ENCODE assay signal across 1 cellular context in the genomic region with DNA sequence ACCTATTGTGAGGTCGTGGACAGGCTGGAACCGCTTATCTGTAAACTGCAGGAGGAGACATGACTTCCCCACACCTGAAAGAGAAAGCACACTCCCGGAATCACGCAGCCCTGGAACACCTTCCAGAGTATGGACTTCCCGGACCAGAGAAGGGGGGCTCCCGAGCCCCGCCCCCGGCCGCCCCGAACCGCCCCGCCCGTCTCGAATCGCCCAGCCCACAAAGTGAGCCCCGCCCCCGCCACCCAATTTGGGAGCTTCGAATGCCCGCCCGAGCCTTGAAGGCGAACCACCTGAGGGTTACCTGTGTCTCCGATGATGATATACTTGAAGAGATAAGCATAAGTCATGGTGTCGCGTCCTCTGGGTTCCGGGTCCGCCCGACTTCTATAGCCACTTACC.
A peak's percentile ranks its signal among the peaks of the same experiment; 100 is the strongest.
TF ChIP-seq lines count a peak whose summit lies in the region.

No MANE protein-coding gene starts in this region.

TF ChIP-seq in HepG2, 621 proteins besides CTCF, POLR2A, EP300 and RAD21 (continued from another document and continues in another):
- TF ChIP-seq ZNF703 (CRISPR knock-in tag; IDR thresholded peaks at IDR 0.05; ENCODE audit: borderline replicate concordance) (no peak), DNMT3B (CRISPR knock-in tag; conservative IDR thresholded peaks at IDR 0.05) (no peak), CBX5 (CRISPR knock-in tag; IDR thresholded peaks at IDR 0.05; ENCODE audit: borderline replicate concordance) (peak; percentile 44; the same call in 1 of the 2 replicates), ZNF414 (CRISPR knock-in tag; IDR thresholded peaks at IDR 0.05) (no peak), ZZZ3 (CRISPR knock-in tag; IDR thresholded peaks at IDR 0.05; ENCODE audit: borderline replicate concordance) (no peak), ZBTB7B (CRISPR knock-in tag; IDR thresholded peaks at IDR 0.05) (no peak), NONO (IDR thresholded peaks at IDR 0.05) (no peak), NONO (CRISPR knock-in tag; conservative IDR thresholded peaks at IDR 0.05) (no peak), SAP130 (CRISPR knock-in tag; IDR thresholded peaks at IDR 0.05; ENCODE audit: low read depth) (peak; percentile 68), FOXK1 (CRISPR knock-in tag; IDR thresholded peaks at IDR 0.05; ENCODE audit: borderline replicate concordance, low read depth) (peak; percentile 61; the same call in 1 of the 2 replicates), ZFP82 (CRISPR knock-in tag; IDR thresholded peaks at IDR 0.05; ENCODE audit: borderline replicate concordance) (no peak; the same call in 1 of the 2 replicates), GLMP (CRISPR knock-in tag; IDR thresholded peaks at IDR 0.05; ENCODE audit: borderline replicate concordance) (no peak), MBNL3 (CRISPR knock-in tag; conservative IDR thresholded peaks at IDR 0.05) (no peak), REST (IDR thresholded peaks at IDR 0.05; ENCODE audit: borderline replicate concordance in 1 of 2, low read depth in 1 of 2, low read length in 2 of 2) (peak in 1 of 2 experiments; percentile 65; a peak in 1 of 4 replicates), KMT2B (CRISPR knock-in tag; IDR thresholded peaks at IDR 0.05) (no peak), GATAD1 (CRISPR knock-in tag; IDR thresholded peaks at IDR 0.05) (no peak), NFKBIZ (CRISPR knock-in tag; IDR thresholded peaks at IDR 0.05) (no peak), RXRB (CRISPR knock-in tag; IDR thresholded peaks at IDR 0.05; ENCODE audit: borderline replicate concordance) (peak; percentile 73), ARNT (IDR thresholded peaks at IDR 0.05) (no peak), MXD4 (CRISPR knock-in tag; IDR thresholded peaks at IDR 0.05) (peak; percentile 7; the same call in 1 of the 2 replicates), ZBTB49 (CRISPR knock-in tag; IDR thresholded peaks at IDR 0.05; ENCODE audit: borderline replicate concordance) (peak; percentile 89; the same call in 1 of the 2 replicates), HHEX (CRISPR knock-in tag; IDR thresholded peaks at IDR 0.05) (0 out of 2 replicates have a peak, but pooled peaks have one; percentile 23), JUND (CRISPR knock-in tag; IDR thresholded peaks at IDR 0.05) (no peak; the same call in 1 of the 2 replicates), FOXJ3 (CRISPR knock-in tag; IDR thresholded peaks at IDR 0.05; ENCODE audit: borderline replicate concordance) (no peak), SRSF4 (IDR thresholded peaks at IDR 0.05; ENCODE audit: low read depth, low read length, poor library complexity, severe bottlenecking) (no peak), CEBPG (CRISPR knock-in tag; IDR thresholded peaks at IDR 0.05) (no peak), MAX (IDR thresholded peaks at IDR 0.05) (no peak), PHB2 (IDR thresholded peaks at IDR 0.05; ENCODE audit: partially characterized antibody) (no peak), NFE2L2 (IDR thresholded peaks at IDR 0.05; ENCODE audit: low read length) (no peak), ZUFSP (CRISPR knock-in tag; IDR thresholded peaks at IDR 0.05; ENCODE audit: borderline replicate concordance) (no peak), SP4 (CRISPR knock-in tag; IDR thresholded peaks at IDR 0.05) (peak; percentile 70), AGO1 (IDR thresholded peaks at IDR 0.05; ENCODE audit: low read depth, low read length, poor library complexity, severe bottlenecking) (no peak)
- TF ChIP-seq, protein P1, sequence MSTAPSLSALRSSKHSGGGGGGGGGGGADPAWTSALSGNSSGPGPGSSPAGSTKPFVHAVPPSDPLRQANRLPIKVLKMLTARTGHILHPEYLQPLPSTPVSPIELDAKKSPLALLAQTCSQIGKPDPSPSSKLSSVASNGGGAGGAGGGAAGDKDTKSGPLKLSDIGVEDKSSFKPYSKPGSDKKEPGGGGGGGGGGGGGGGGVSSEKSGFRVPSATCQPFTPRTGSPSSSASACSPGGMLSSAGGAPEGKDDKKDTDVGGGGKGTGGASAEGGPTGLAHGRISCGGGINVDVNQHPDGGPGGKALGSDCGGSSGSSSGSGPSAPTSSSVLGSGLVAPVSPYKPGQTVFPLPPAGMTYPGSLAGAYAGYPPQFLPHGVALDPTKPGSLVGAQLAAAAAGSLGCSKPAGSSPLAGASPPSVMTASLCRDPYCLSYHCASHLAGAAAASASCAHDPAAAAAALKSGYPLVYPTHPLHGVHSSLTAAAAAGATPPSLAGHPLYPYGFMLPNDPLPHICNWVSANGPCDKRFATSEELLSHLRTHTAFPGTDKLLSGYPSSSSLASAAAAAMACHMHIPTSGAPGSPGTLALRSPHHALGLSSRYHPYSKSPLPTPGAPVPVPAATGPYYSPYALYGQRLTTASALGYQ (CRISPR knock-in tag; IDR thresholded peaks at IDR 0.05), result no peak; the same call in 1 of the 2 replicates
- TF ChIP-seq, protein P2, sequence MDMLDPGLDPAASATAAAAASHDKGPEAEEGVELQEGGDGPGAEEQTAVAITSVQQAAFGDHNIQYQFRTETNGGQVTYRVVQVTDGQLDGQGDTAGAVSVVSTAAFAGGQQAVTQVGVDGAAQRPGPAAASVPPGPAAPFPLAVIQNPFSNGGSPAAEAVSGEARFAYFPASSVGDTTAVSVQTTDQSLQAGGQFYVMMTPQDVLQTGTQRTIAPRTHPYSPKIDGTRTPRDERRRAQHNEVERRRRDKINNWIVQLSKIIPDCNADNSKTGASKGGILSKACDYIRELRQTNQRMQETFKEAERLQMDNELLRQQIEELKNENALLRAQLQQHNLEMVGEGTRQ (IDR thresholded peaks at IDR 0.05; ENCODE audit: low read depth, low read length), result no peak
- TF ChIP-seq, protein P2 (CRISPR knock-in tag; IDR thresholded peaks at IDR 0.05; ENCODE audit: borderline replicate concordance), result no peak
- TF ChIP-seq, protein P3, sequence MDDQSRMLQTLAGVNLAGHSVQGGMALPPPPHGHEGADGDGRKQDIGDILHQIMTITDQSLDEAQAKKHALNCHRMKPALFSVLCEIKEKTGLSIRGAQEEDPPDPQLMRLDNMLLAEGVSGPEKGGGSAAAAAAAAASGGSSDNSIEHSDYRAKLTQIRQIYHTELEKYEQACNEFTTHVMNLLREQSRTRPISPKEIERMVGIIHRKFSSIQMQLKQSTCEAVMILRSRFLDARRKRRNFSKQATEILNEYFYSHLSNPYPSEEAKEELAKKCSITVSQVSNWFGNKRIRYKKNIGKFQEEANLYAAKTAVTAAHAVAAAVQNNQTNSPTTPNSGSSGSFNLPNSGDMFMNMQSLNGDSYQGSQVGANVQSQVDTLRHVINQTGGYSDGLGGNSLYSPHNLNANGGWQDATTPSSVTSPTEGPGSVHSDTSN (CRISPR knock-in tag; IDR thresholded peaks at IDR 0.05; ENCODE audit: borderline replicate concordance), result no peak
- TF ChIP-seq, protein P4, sequence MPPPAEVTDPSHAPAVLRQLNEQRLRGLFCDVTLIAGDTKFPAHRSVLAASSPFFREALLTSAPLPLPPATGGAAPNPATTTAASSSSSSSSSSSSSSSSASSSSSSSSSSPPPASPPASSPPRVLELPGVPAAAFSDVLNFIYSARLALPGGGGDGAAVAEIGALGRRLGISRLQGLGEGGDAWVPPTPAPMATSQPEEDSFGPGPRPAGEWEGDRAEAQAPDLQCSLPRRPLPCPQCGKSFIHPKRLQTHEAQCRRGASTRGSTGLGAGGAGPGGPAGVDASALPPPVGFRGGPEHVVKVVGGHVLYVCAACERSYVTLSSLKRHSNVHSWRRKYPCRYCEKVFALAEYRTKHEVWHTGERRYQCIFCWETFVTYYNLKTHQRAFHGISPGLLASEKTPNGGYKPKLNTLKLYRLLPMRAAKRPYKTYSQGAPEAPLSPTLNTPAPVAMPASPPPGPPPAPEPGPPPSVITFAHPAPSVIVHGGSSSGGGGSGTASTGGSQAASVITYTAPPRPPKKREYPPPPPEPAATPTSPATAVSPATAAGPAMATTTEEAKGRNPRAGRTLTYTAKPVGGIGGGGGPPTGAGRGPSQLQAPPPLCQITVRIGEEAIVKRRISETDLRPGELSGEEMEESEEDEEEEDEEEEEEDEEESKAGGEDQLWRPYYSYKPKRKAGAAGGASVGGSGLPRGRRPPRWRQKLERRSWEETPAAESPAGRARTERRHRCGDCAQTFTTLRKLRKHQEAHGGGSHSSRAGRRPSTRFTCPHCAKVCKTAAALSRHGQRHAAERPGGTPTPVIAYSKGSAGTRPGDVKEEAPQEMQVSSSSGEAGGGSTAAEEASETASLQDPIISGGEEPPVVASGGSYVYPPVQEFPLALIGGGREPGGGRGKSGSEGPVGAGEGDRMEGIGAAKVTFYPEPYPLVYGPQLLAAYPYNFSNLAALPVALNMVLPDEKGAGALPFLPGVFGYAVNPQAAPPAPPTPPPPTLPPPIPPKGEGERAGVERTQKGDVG (CRISPR knock-in tag; IDR thresholded peaks at IDR 0.05; ENCODE audit: borderline replicate concordance), result no peak
- TF ChIP-seq, protein P5, sequence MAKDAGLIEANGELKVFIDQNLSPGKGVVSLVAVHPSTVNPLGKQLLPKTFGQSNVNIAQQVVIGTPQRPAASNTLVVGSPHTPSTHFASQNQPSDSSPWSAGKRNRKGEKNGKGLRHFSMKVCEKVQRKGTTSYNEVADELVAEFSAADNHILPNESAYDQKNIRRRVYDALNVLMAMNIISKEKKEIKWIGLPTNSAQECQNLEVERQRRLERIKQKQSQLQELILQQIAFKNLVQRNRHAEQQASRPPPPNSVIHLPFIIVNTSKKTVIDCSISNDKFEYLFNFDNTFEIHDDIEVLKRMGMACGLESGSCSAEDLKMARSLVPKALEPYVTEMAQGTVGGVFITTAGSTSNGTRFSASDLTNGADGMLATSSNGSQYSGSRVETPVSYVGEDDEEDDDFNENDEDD (CRISPR knock-in tag; IDR thresholded peaks at IDR 0.05; ENCODE audit: borderline replicate concordance), result no peak
